Comparison of ENCODE assay signal across 16 cellular contexts in genomic region chr5:134576386-134577021, GRCh38. TPM values are rescaled to one million over a fixed set of nuclear protein-coding genes. Genes with fewer than 3 reads are reported as not detected.
DNase-seq lines count a peak whose midpoint lies in the region; ATAC-seq and TF ChIP-seq lines count a peak whose summit lies in the region.
"Had no signal": no experiment of that assay in that cellular context is flagged by ENCODE, and none has a peak within 500 bp of the region (broad histone marks: within the 10 kb centered on the region; RNA-seq: fewer than 3 reads in every experiment).

No MANE protein-coding gene starts in this region.

- peaks cover 24% of the 10 kb centered on the region for H3K4me1 Mint-ChIP-seq in MCF 10A (ENCODE audit: insufficient read depth, unreplicated experiment)
- H3K4me1 Mint-ChIP-seq in central memory CD8-positive, alpha-beta T cell = peaks cover 42% of the 10 kb centered on the region
- H3K4me1 Mint-ChIP-seq in stimulated activated memory B cell treated with anti-CD40 and anti-IgM and Interleukin-4, amounts not matched to agents 10 μg/mL and 1 μg/mL and 100 μg/mL, for 72 hours = peaks cover 55% of the 10 kb centered on the region

- H3K27me3 ChIP-seq in mammary epithelial cell (ENCODE audit: insufficient read depth, low read length) (no peaks in the 10 kb centered on the region), MG63 (no peaks in the 10 kb centered on the region), spleen (replicated peaks in 1 of 7) (no peaks in the 10 kb centered on the region)
- H3K27me3 ChIP-seq: esophagus muscularis mucosa, heart right ventricle had no signal

- H3K36me3 Mint-ChIP-seq in MCF 10A (ENCODE audit: insufficient read depth, unreplicated experiment) = peaks cover 100% of the 10 kb centered on the region
- peaks cover 30% of the 10 kb centered on the region for H3K36me3 Mint-ChIP-seq in central memory CD8-positive, alpha-beta T cell (ENCODE audit: insufficient read depth)
- peaks cover 81% of the 10 kb centered on the region for H3K36me3 Mint-ChIP-seq in stimulated activated memory B cell treated with anti-CD40 and anti-IgM and Interleukin-4, amounts not matched to agents 10 μg/mL and 1 μg/mL and 100 μg/mL, for 72 hours

- BruUV-seq in MCF 10A (replicated peaks; lab: Mats Ljungman, UMichigan) (no TSS peak), mammary epithelial cell (replicated peaks; lab: Mats Ljungman, UMichigan) (no TSS peak)

- ATAC-seq in central memory CD8-positive, alpha-beta T cell (replicated peaks; ENCODE audit: extremely low read depth, poor library complexity, severe bottlenecking) = no peak
- ATAC-seq in stimulated activated memory B cell treated with anti-CD40 and anti-IgM and Interleukin-4, amounts not matched to agents 10 μg/mL and 1 μg/mL and 100 μg/mL, for 72 hours = peak; percentile 22

- intact Hi-C loops in MCF 10A (cut with micrococcal nuclease) = loop anchor here (1.0 to 10.0 kb wide), 6 partner anchors 49 to 628 kb away; partner anchors contain the start of genes CDKN2AIPNL and UBE2B
- intact Hi-C loops in mammary epithelial cell (cut with micrococcal nuclease) = loop anchor here (1.0 to 2.0 kb wide), 5 partner anchors 49 to 273 kb away; partner anchors contain the start of genes CDKN2AIPNL and UBE2B
- intact Hi-C loops in spleen (cut with DNase I; ENCODE audit: low total_unique reads) = loop anchor here (10.0 kb wide), 2 partner anchors 52 to 162 kb away; partner anchors contain the start of genes CDKN2AIPNL and JADE2

- DNase-seq in MCF 10A (ENCODE audit: unreplicated experiment) = no peak
- DNase-seq in mammary epithelial cell = no peak
- peak; percentile 36 for DNase-seq in MG63
- DNase-seq in central memory CD8-positive, alpha-beta T cell (ENCODE audit: low spot score in 2 of 2) = no peak
- DNase-seq in T1000 (lab: John Stamatoyannopoulos, UW) = no peak
- no peak for DNase-seq in spleen
- no peak for DNase-seq in HPDE6-E6E7 (ENCODE audit: extremely low spot score)
- DNase-seq: activated T-cell treated with anti-CD3 and anti-CD28 coated beads, Interleukin-2, amount 50 U/mL, for 4 hours; DMS 273 treated with DMSO at 0.1 percent for 48 hours; heart right ventricle; NCI-H2029; NCI-H748 treated with DMSO at 0.1 percent for 48 hours; RPMI8226 had no signal

- no peaks in the 10 kb centered on the region for H3K27me3 Mint-ChIP-seq in MCF 10A (ENCODE audit: insufficient read depth, unreplicated experiment)
- H3K27me3 Mint-ChIP-seq in central memory CD8-positive, alpha-beta T cell = no peaks in the 10 kb centered on the region
- H3K27me3 Mint-ChIP-seq in stimulated activated memory B cell treated with anti-CD40 and anti-IgM and Interleukin-4, amounts not matched to agents 10 μg/mL and 1 μg/mL and 100 μg/mL, for 72 hours = no peaks in the 10 kb centered on the region

- dilution Hi-C loops in mammary epithelial cell (cut with HindIII; ENCODE audit: low sequenced_read_pairs) = no loop called here

- TF ChIP-seq CTCF in MCF 10A (IDR thresholded peaks at IDR 0.05; ENCODE audit: unreplicated experiment) (no peak), mammary epithelial cell (conservative IDR thresholded peaks at IDR 0.05 in 1 of 2, IDR thresholded peaks at IDR 0.05 in 1 of 2; ENCODE audit: extremely low read depth in 1 of 2, insufficient read depth in 1 of 2, low read depth in 1 of 2, low read length in 2 of 2) (no peak), spleen (IDR thresholded peaks at IDR 0.05 in 8 of 11, conservative IDR thresholded peaks at IDR 0.05 in 3 of 11) (no peak)

- H3K9me3 ChIP-seq in mammary epithelial cell (replicated peaks; ENCODE audit: insufficient read depth, low read length) (no peaks in the 10 kb centered on the region), MG63 (no peaks in the 10 kb centered on the region), spleen (no peaks in the 10 kb centered on the region)
- H3K9me3 ChIP-seq: esophagus muscularis mucosa, heart right ventricle, psoas muscle had no signal

- POLR2A ChIA-PET in MCF 10A (lab: Yijun Ruan, JAX) = no interaction called here

- H3K9me3 Mint-ChIP-seq in MCF 10A (ENCODE audit: unreplicated experiment) = no peaks in the 10 kb centered on the region
- no peaks in the 10 kb centered on the region for H3K9me3 Mint-ChIP-seq in central memory CD8-positive, alpha-beta T cell
- no peaks in the 10 kb centered on the region for H3K9me3 Mint-ChIP-seq in stimulated activated memory B cell treated with anti-CD40 and anti-IgM and Interleukin-4, amounts not matched to agents 10 μg/mL and 1 μg/mL and 100 μg/mL, for 72 hours
- H3K9me3 Mint-ChIP-seq: activated T-cell treated with anti-CD3 and anti-CD28 coated beads, Interleukin-2, amount 50 U/mL, for 4 hours had no signal

- H3K27ac Mint-ChIP-seq in MCF 10A (ENCODE audit: low read depth, unreplicated experiment) = peak overlapping the region; percentile 75
- H3K27ac Mint-ChIP-seq in central memory CD8-positive, alpha-beta T cell (ENCODE audit: low read depth) = peak overlapping the region; percentile 32
- H3K27ac Mint-ChIP-seq in stimulated activated memory B cell treated with anti-CD40 and anti-IgM and Interleukin-4, amounts not matched to agents 10 μg/mL and 1 μg/mL and 100 μg/mL, for 72 hours = peak overlapping the region; percentile 78

- H2AFZ ChIP-seq in mammary epithelial cell (ENCODE audit: low read depth, low read length) = no peak overlapping the region

- peaks cover 11% of the 10 kb centered on the region for H3K36me3 ChIP-seq in mammary epithelial cell (ENCODE audit: insufficient read depth, low read length)
- H3K36me3 ChIP-seq in MG63 = peaks cover 96% of the 10 kb centered on the region
- peaks cover 4 to 100% (median 85%) of the 10 kb centered on the region in 6 donors for H3K36me3 ChIP-seq in spleen

- in situ Hi-C loops in mammary epithelial cell (cut with MboI; ENCODE audit: low sequenced_read_pairs in 2 of 2) = loop anchor here (5.0 to 25.0 kb wide), 3 partner anchors 269 to 389 kb away; partner anchors contain the start of gene SKP1 (in 2 of the 2)

- no peaks in the 10 kb centered on the region for H3K79me2 ChIP-seq in mammary epithelial cell (ENCODE audit: insufficient read depth, low read length)

- WGBS in mammary epithelial cell (ENCODE audit: low coverage, missing lambda C conversion rate) = 97% methylated on average over 12 of the region's 12 CpGs
- WGBS in spleen, 5 donors = 72 to 82% (median 79%) methylated on average over 12 of the region's 12 CpGs

- H3K4me1 ChIP-seq in mammary epithelial cell (ENCODE audit: insufficient read depth, low read length) = peaks cover 10% of the 10 kb centered on the region
- H3K4me1 ChIP-seq in spleen = peaks cover 12 to 63% (median 22%) of the 10 kb centered on the region in 6 donors

- H3K4me3 ChIP-seq in mammary epithelial cell (replicated peaks in 1 of 3; ENCODE audit: insufficient read depth in 1 of 3, low read depth in 2 of 3, low read length in 3 of 3) = no peak overlapping the region
- no peak overlapping the region for H3K4me3 ChIP-seq in MG63
- no peak overlapping the region for H3K4me3 ChIP-seq in spleen
- H3K4me3 ChIP-seq: esophagus muscularis mucosa, heart right ventricle, psoas muscle had no signal

- no peaks in the 10 kb centered on the region for H4K20me1 ChIP-seq in mammary epithelial cell (ENCODE audit: insufficient read depth, low read length)

- no peak for TF ChIP-seq POLR2A in spleen (IDR thresholded peaks at IDR 0.05)

- H3K4me3 Mint-ChIP-seq in MCF 10A (ENCODE audit: unreplicated experiment) = no peak overlapping the region
- H3K4me3 Mint-ChIP-seq in central memory CD8-positive, alpha-beta T cell = no peak overlapping the region
- H3K4me3 Mint-ChIP-seq in stimulated activated memory B cell treated with anti-CD40 and anti-IgM and Interleukin-4, amounts not matched to agents 10 μg/mL and 1 μg/mL and 100 μg/mL, for 72 hours = peak overlapping the region; percentile 15
- H3K4me3 Mint-ChIP-seq: activated T-cell treated with anti-CD3 and anti-CD28 coated beads, Interleukin-2, amount 50 U/mL, for 4 hours had no signal

- no peak overlapping the region for H3K9ac ChIP-seq in mammary epithelial cell (ENCODE audit: insufficient read depth, low read length)

- H3K27ac ChIP-seq in mammary epithelial cell (ENCODE audit: insufficient read depth, low read depth, low read length) = no peak overlapping the region
- peak overlapping the region in 2 of 8 donors; percentile 21 to 47 for H3K27ac ChIP-seq in spleen
- H3K27ac ChIP-seq: psoas muscle had no signal

- H3K4me2 ChIP-seq in mammary epithelial cell (ENCODE audit: insufficient read depth, low read depth, low read length) = no peak overlapping the region

- CTCF ChIA-PET in MCF 10A (lab: Yijun Ruan, JAX) (interaction anchor here (0.6 to 3.4 kb wide), 11 partner anchors 8 to 273 kb away, joined by 3 to 26 read pairs (median 6); partner anchors contain the start of gene CDKN2AIPNL), mammary epithelial cell (lab: Charles Lee; ENCODE audit: low non-redundant PET) (no interaction called here)

RNA-seq across cellular contexts. Expression of gene JADE2, which starts 51.0 kb away (rescaled TPM):
- total RNA-seq in MCF 10A (2022) = 104 and 138 TPM in 2 replicates
- total RNA-seq in mammary epithelial cell = 10 to 100 TPM; 41.2 to 49.6 TPM
- 23.5 TPM for polyA plus RNA-seq in mammary epithelial cell
- 50.6 TPM for polyA minus RNA-seq in mammary epithelial cell
- total RNA-seq in MG63 (2014; rRNA removed; shearing (Covaris generic); ENCODE audit: low replicate concordance) = 42.0 and 47.4 TPM in 2 replicates
- total RNA-seq in spleen = 100 to 1,000 TPM in 3 of 7 donors, 10 to 100 TPM in 4; 85.9 to 131 (median 95.9) TPM
- 10 to 100 TPM; 12.3 to 30.8 (median 14.8) TPM for polyA plus RNA-seq in spleen

RNA-seq across cellular contexts. Expression of gene SAR1B, which starts 56.1 kb away (rescaled TPM):
- total RNA-seq in MCF 10A (2022) = 104 and 116 TPM in 2 replicates
- 10 to 100 TPM; 45.2 to 54.2 TPM for total RNA-seq in mammary epithelial cell
- 33.7 TPM for polyA plus RNA-seq in mammary epithelial cell
- 47.7 TPM for polyA minus RNA-seq in mammary epithelial cell
- 81.1 and 98.2 TPM in 2 replicates for total RNA-seq in MG63 (2014; rRNA removed; shearing (Covaris generic); ENCODE audit: low replicate concordance)
- 10 to 100 TPM; 40.2 to 68.6 (median 52.0) TPM for total RNA-seq in spleen
- 10 to 100 TPM in 2 of 3 donors, 1 to 10 TPM in 1; 7.8 to 14.5 (median 11.5) TPM for polyA plus RNA-seq in spleen
